27 cellular contexts compared by ENCODE assay signal in the genomic region with DNA sequence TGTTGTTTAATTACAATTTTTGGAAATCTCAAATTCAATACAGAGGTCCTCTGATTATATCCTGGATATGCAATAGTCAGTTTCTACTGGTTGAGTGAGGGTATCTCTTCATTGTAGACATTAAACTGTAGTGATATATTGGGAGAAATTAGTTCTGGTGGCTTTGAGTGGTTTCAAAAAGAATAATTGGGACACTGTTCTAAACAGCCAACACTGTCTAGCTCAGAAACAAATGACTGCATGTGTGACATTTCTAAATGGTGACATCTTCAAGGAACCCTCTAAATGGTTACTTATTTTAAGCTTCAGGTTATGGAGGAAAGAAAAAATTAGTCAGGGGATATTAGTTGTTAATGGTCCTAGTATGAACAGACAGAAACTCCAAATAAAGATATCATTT.
"Had no signal": no experiment of that assay in that cellular context is flagged by ENCODE, and none has a peak within 500 bp of the region (broad histone marks: within the 10 kb centered on the region; RNA-seq: fewer than 3 reads in every experiment).

No MANE protein-coding gene starts in this region.

- H3K36me3 Mint-ChIP-seq: natural killer cell had no signal

- H2AFZ ChIP-seq: hepatocyte had no signal

- H3K9me3 ChIP-seq: esophagus squamous epithelium, heart left ventricle, left lung, neutrophil, pancreas, right lobe of liver, suprapubic skin, transverse colon, upper lobe of right lung, uterus had no signal

- H3K27ac ChIP-seq: coronary artery, esophagus squamous epithelium, heart left ventricle, hepatocyte, left lung, neutrophil, pancreas, right lobe of liver, suprapubic skin, transverse colon, upper lobe of right lung, uterus had no signal

- H3K36me3 ChIP-seq: esophagus squamous epithelium, heart left ventricle, left lung, neutrophil, pancreas, right lobe of liver, suprapubic skin, transverse colon, upper lobe of right lung, uterus had no signal

- FAIRE-seq: endometrium, pancreas had no signal

- H3K4me1 ChIP-seq: left lung, pancreas, right lobe of liver, transverse colon, upper lobe of right lung, uterus had no signal

- H3K4me3 ChIP-seq: coronary artery, esophagus squamous epithelium, heart left ventricle, hepatocyte, left lung, pancreas, right lobe of liver, smooth muscle cell, suprapubic skin, transverse colon, upper lobe of right lung, uterus had no signal

- H3K27ac Mint-ChIP-seq: effector memory CD8-positive, alpha-beta T cell; natural killer cell; progenitor cell of endocrine pancreas; stimulated activated naive CD8-positive, alpha-beta T cell treated with anti-CD3 and anti-CD28 coated beads, Interleukin-15, amount 100 ng/mL, for 72 hours had no signal

- H3K4me3 Mint-ChIP-seq: effector memory CD8-positive, alpha-beta T cell; natural killer cell; stimulated activated naive CD8-positive, alpha-beta T cell treated with anti-CD3 and anti-CD28 coated beads, Interleukin-15, amount 100 ng/mL, for 72 hours had no signal

- H3K9me3 Mint-ChIP-seq: effector memory CD8-positive, alpha-beta T cell; natural killer cell; stimulated activated naive CD8-positive, alpha-beta T cell treated with anti-CD3 and anti-CD28 coated beads, Interleukin-15, amount 100 ng/mL, for 72 hours had no signal

- ATAC-seq: effector memory CD8-positive, alpha-beta T cell; left cardiac atrium; left lung; natural killer cell; pancreas; right lobe of liver; stimulated activated naive CD8-positive, alpha-beta T cell treated with anti-CD3 and anti-CD28 coated beads, Interleukin-15, amount 100 ng/mL, for 72 hours; upper lobe of right lung had no signal

- H3K4me2 ChIP-seq: hepatocyte, smooth muscle cell had no signal

- DNase-seq: dermis blood vessel endothelial cell; effector memory CD8-positive, alpha-beta T cell; erythroblast; esophagus squamous epithelium; heart left ventricle; kidney; left cardiac atrium; left lung; natural killer cell; pancreas; right lobe of liver; stimulated activated CD4-positive, alpha-beta T cell treated with anti-CD3 and anti-CD28 coated beads, Interleukin-12 subunit alpha, Interleukin-12 subunit beta, amount 100 ng/mL, for 4 hours; stimulated activated CD4-positive, alpha-beta T cell treated with anti-CD3 and anti-CD28 coated beads, Interleukin-1b, Interleukin-23, amount 100 ng/mL, for 48 hours; stimulated activated CD4-positive, alpha-beta T cell treated with anti-CD3 and anti-CD28 coated beads, Interleukin-4, amount 100 ng/mL, for 1 hour; stimulated activated CD8-positive, alpha-beta memory T cell treated with anti-CD3 and anti-CD28 coated beads, Interleukin-4, amount 100 ng/mL, for 48 hours; stimulated activated naive CD4-positive, alpha-beta T cell; stimulated activated naive CD8-positive, alpha-beta T cell treated with anti-CD3 and anti-CD28 coated beads, Interleukin-15, amount 100 ng/mL, for 72 hours; transverse colon; upper lobe of right lung; uterus had no signal

- H3K79me2 ChIP-seq: hepatocyte had no signal

- H3K27me3 ChIP-seq: esophagus squamous epithelium, heart left ventricle, hepatocyte, pancreas, right lobe of liver, suprapubic skin, transverse colon, uterus had no signal
